ENCODE assay signal across 1 cellular context in genomic region chr6:3019749-3020320, GRCh38.
TF ChIP-seq lines count a peak whose summit lies in the region.

No MANE protein-coding gene starts in this region.

TF ChIP-seq in HEK293, 187 proteins besides CTCF, POLR2A, EP300 and RAD21:
- TF ChIP-seq ZNF146 (tag by site-specific recombination; IDR thresholded peaks at IDR 0.05), result peak; percentile 62
- no peak for TF ChIP-seq ZNF184 (tag by site-specific recombination; IDR thresholded peaks at IDR 0.05)
